Comparison of ENCODE assay signal across 8 cellular contexts in genomic region chr20:18138639-18139583, GRCh38. TPM values are rescaled to one million over a fixed set of nuclear protein-coding genes. Genes with fewer than 3 reads are reported as not detected.
DNase-seq lines count a peak whose midpoint lies in the region; TF ChIP-seq lines count a peak whose summit lies in the region.

No MANE protein-coding gene starts in this region.

- peaks cover 1% of the 10 kb centered on the region for H3K27me3 Mint-ChIP-seq in chondrocyte (ENCODE audit: low read depth)

- H3K9me3 Mint-ChIP-seq in chondrocyte (ENCODE audit: low read depth): no peaks in the 10 kb centered on the region

- H3K4me1 Mint-ChIP-seq in chondrocyte (ENCODE audit: low read depth): peaks cover 22% of the 10 kb centered on the region

- peak overlapping the region; percentile 94 for H3K9ac ChIP-seq in mucosa of rectum (ENCODE audit: low read depth in 1 of 2, low read length in 2 of 2)

- H3K27me3 ChIP-seq in mucosa of rectum (ENCODE audit: control insufficient read depth in 2 of 2, insufficient read depth in 2 of 2, low read length in 2 of 2): no peaks in the 10 kb centered on the region

- peaks cover 9 to 11% of the 10 kb centered on the region in 2 donors for H3K36me3 ChIP-seq in mucosa of rectum (ENCODE audit: control insufficient read depth in 2 of 2, insufficient read depth in 2 of 2, low read length in 2 of 2)

- H3K4me3 Mint-ChIP-seq in chondrocyte (ENCODE audit: unreplicated experiment): peak overlapping the region; percentile 86

- in situ Hi-C loops in KBM-7 (cut with MboI; ENCODE audit: low pct_unique_long_range_greater_than_20kb, low sequenced_read_pairs): no loop called here

- H3K9me3 ChIP-seq in mucosa of rectum (ENCODE audit: control insufficient read depth in 2 of 2, low read length in 2 of 2): no peaks in the 10 kb centered on the region

- no peak overlapping the region for H3K27ac Mint-ChIP-seq in chondrocyte (ENCODE audit: unreplicated experiment)

- H3K4me1 ChIP-seq in mucosa of rectum (ENCODE audit: control insufficient read depth in 2 of 2, insufficient read depth in 2 of 2, low read length in 2 of 2): peaks cover 21 to 22% of the 10 kb centered on the region in 2 donors

- TF ChIP-seq CTCF in AG09309 (IDR thresholded peaks at IDR 0.05; ENCODE audit: control insufficient read depth, insufficient read depth, low read depth, low read length, missing control alignments): no peak
- no peak for TF ChIP-seq CTCF in chondrocyte (IDR thresholded peaks at IDR 0.05)

- H3K27ac ChIP-seq in mucosa of rectum (ENCODE audit: low read depth in 2 of 2, low read length in 2 of 2): peak overlapping the region; percentile 92 to 93

- DNase-seq in AG09309 (ENCODE audit: low read depth): no peak
- DNase-seq in KBM-7: peak; percentile 12
- no peak for DNase-seq in chondrocyte (ENCODE audit: low spot score)
- DNase-seq in NCI-H2196 treated with DMSO at 0.1 percent for 48 hours (lab: John Stamatoyannopoulos, UW; ENCODE audit: unreplicated experiment): no peak
- no peak for DNase-seq in stimulated activated CD4-positive, alpha-beta T cell treated with anti-CD3 and anti-CD28 coated beads, Interleukin-4, amount 100 ng/mL, for 24 hours
- DNase-seq in AG08395 (ENCODE audit: low spot score): no peak
- no peak for DNase-seq in NOMO-1 (lab: John Stamatoyannopoulos, UW; ENCODE audit: unreplicated experiment in 2 of 2)

- peak overlapping the region; percentile 89 for H3K4me3 ChIP-seq in AG09309 (ENCODE audit: control insufficient read depth, low read depth, low read length)
- H3K4me3 ChIP-seq in mucosa of rectum (ENCODE audit: low read length in 2 of 2): peak overlapping the region; percentile 96

- H3K36me3 Mint-ChIP-seq in chondrocyte (ENCODE audit: low read depth): peaks cover 7% of the 10 kb centered on the region

RNA-seq across cellular contexts. Expression of gene KAT14, which starts 1.2 kb away (rescaled TPM):
- total RNA-seq in chondrocyte: 13.6 to 14.5 TPM (median 14.1 TPM) in 3 replicates

RNA-seq across cellular contexts. Expression of gene PET117, which starts 1.2 kb away (rescaled TPM):
- 8.2 to 13.9 TPM (median 10.0 TPM) in 3 replicates for total RNA-seq in chondrocyte
